28 cellular contexts compared by ENCODE assay signal in the genomic region with DNA sequence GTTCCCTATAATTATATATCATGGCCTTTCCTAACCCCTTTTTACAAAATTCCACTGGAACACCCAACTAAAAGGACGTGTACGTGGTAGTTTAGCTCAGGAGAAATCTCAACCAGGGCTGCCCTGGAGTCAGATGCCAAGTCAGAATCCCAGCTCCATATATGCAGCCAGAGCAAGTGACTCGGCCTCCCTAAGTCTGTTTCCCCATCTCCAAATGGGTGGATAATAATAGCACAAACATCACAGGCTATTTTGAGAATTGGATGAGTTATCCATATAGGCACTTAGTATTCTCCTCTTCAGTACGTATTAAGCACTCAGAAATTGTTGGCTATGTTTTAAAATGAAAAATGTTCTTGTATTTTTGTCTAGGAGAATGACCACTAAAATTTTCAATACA.
"Had no signal": no experiment of that assay in that cellular context is flagged by ENCODE, and none has a peak within 500 bp of the region (broad histone marks: within the 10 kb centered on the region; RNA-seq: fewer than 3 reads in every experiment).

No MANE protein-coding gene starts in this region.

- H2AFZ ChIP-seq: hepatocyte, parathyroid adenoma had no signal

- H3K27me3 Mint-ChIP-seq: progenitor cell of endocrine pancreas had no signal

- H3K4me1 ChIP-seq: left lung, parathyroid adenoma, stomach, testis, tibial nerve, upper lobe of right lung, vagina had no signal

- ATAC-seq: esophagus mucosa; left lung; natural killer cell; sciatic nerve; stimulated activated effector memory CD8-positive, alpha-beta T cell treated with anti-CD3 and anti-CD28 coated beads, Interleukin-12 subunit alpha, Interleukin-12 subunit beta, amount 100 ng/mL, for 72 hours; upper lobe of right lung had no signal

- H3K4me3 ChIP-seq: hepatocyte, left lung, stomach, testis, tibial nerve, upper lobe of right lung, vagina had no signal

- H3K9me3 ChIP-seq: left lung, neutrophil, testis, upper lobe of right lung, vagina had no signal

- H3K4me1 Mint-ChIP-seq: natural killer cell; stimulated activated effector memory CD8-positive, alpha-beta T cell treated with anti-CD3 and anti-CD28 coated beads, Interleukin-12 subunit alpha, Interleukin-12 subunit beta, amount 100 ng/mL, for 72 hours had no signal

- H3K36me3 Mint-ChIP-seq: natural killer cell; stimulated activated effector memory CD8-positive, alpha-beta T cell treated with anti-CD3 and anti-CD28 coated beads, Interleukin-12 subunit alpha, Interleukin-12 subunit beta, amount 100 ng/mL, for 72 hours had no signal

- H3K4me3 Mint-ChIP-seq: endodermal cell; natural killer cell; stimulated activated effector memory CD8-positive, alpha-beta T cell treated with anti-CD3 and anti-CD28 coated beads, Interleukin-12 subunit alpha, Interleukin-12 subunit beta, amount 100 ng/mL, for 72 hours had no signal

- H3K36me3 ChIP-seq: left lung, neutrophil, stomach, tibial nerve, upper lobe of right lung, vagina had no signal

- H3K9me3 Mint-ChIP-seq: endodermal cell; stimulated activated effector memory CD8-positive, alpha-beta T cell treated with anti-CD3 and anti-CD28 coated beads, Interleukin-12 subunit alpha, Interleukin-12 subunit beta, amount 100 ng/mL, for 72 hours had no signal

- H3K27me3 ChIP-seq: hepatocyte, left lung, neutrophil, stomach, testis, tibial nerve, upper lobe of right lung, vagina had no signal

- H3K27ac ChIP-seq: epithelial cell of prostate, hepatocyte, left lung, neutrophil, parathyroid adenoma, stomach, testis, tibial nerve, upper lobe of right lung, vagina had no signal

- H3K27ac Mint-ChIP-seq: endodermal cell; natural killer cell; progenitor cell of endocrine pancreas; stimulated activated effector memory CD8-positive, alpha-beta T cell treated with anti-CD3 and anti-CD28 coated beads, Interleukin-12 subunit alpha, Interleukin-12 subunit beta, amount 100 ng/mL, for 72 hours had no signal

- H3K9ac ChIP-seq: parathyroid adenoma had no signal

- DNase-seq: caudate nucleus; cerebellar nuclear complex; cortex of kidney; effector CD4-positive, alpha-beta T cell; endodermal cell; head of caudate nucleus; kidney; left lung; mesendoderm; midbrain; natural killer cell; stimulated activated CD4-positive, alpha-beta T cell treated with anti-CD3 and anti-CD28 coated beads, Interleukin-2, amount 100 ng/mL, for 24 hours; stimulated activated CD4-positive, alpha-beta T cell treated with anti-CD3 and anti-CD28 coated beads, Interleukin-4, amount 100 ng/mL, for 24 hours; stimulated activated naive CD4-positive, alpha-beta T cell treated with Interleukin-2 at 50 U/mL for 16 hours; stomach; substantia nigra; testis; upper lobe of right lung had no signal

- H3K4me2 ChIP-seq: hepatocyte had no signal

- H3K79me2 ChIP-seq: hepatocyte, parathyroid adenoma had no signal
